In the genomic region with DNA sequence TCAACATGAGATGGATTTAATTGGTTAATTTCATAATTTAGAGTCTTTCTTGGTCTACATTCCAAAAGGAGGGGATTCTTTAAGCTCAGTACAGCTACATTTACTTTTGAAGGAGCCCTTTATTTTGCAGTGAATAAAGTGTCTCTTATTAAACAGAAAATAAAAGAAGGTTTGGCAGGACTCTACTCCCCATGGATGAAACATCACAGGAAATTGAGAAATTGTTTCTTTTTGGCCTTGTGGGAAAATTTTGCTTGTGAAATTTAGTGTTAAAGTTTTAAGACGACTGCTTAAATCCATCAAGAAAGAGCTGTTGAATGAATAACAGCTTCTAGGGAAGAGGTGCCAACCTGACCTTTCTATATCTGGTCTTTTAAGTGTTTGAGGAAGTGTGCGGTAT, we compare ENCODE assay signal across 23 cellular contexts.
DNase-seq lines count a peak whose midpoint lies in the region; ATAC-seq and TF ChIP-seq lines count a peak whose summit lies in the region.
"Had no signal": no experiment of that assay in that cellular context is flagged by ENCODE, and none has a peak within 500 bp of the region (broad histone marks: within the 10 kb centered on the region; RNA-seq: fewer than 3 reads in every experiment).

No MANE protein-coding gene starts in this region.

- ATAC-seq in heart right ventricle (peak in 6 of 8 donors; percentile 25 to 63 (median 34)), HG03025 (IDR thresholded peaks at IDR 0.05; ENCODE audit: low FRiP score, unreplicated experiment) (no peak), left lobe of liver (no peak), GM19328 (IDR thresholded peaks at IDR 0.05; ENCODE audit: unreplicated experiment) (no peak)
- ATAC-seq: activated T-cell treated with anti-CD3 and anti-CD28 coated beads, Interleukin-2, amount 50 U/mL, for 72 hours; natural killer cell treated with Interleukin-12 subunit alpha and Interleukin-12 subunit beta and Interleukin-15 and Interleukin-18, amount 100 ng/mL, for 72 hours; T-cell had no signal

- H3K27ac Mint-ChIP-seq in chondrocyte (ENCODE audit: unreplicated experiment), result peak overlapping the region; percentile 52
- H3K27ac Mint-ChIP-seq: activated naive CD4-positive, alpha-beta T cell treated with anti-CD3 and anti-CD28 coated beads, Interleukin-2, amount 10 ng/mL, durations not matched to agents 7 days and 5 days; activated T-cell treated with anti-CD3 and anti-CD28 coated beads, Interleukin-2, amount 50 U/mL, for 72 hours; mesothelial cell of epicardium; natural killer cell treated with Interleukin-12 subunit alpha and Interleukin-12 subunit beta and Interleukin-15 and Interleukin-18, amount 100 ng/mL, for 72 hours; T-cell had no signal

- H3K27me3 Mint-ChIP-seq in chondrocyte (ENCODE audit: low read depth), result no peaks in the 10 kb centered on the region
- H3K27me3 Mint-ChIP-seq: activated naive CD4-positive, alpha-beta T cell treated with anti-CD3 and anti-CD28 coated beads, Interleukin-2, amount 10 ng/mL, durations not matched to agents 7 days and 5 days had no signal

- H3K27ac ChIP-seq in heart right ventricle (peak overlapping the region in 7 of 10 donors; percentile 19 to 63 (median 51)), skeletal muscle tissue (ENCODE audit: low read depth, low read length) (peak overlapping the region; percentile 46)
- H3K27ac ChIP-seq: pancreas had no signal

- WGBS in heart right ventricle, 2 donors, result 65 to 70% methylated on average over 2 of the region's 2 CpGs

- no peaks in the 10 kb centered on the region for H3K9me3 Mint-ChIP-seq in chondrocyte (ENCODE audit: low read depth)
- H3K9me3 Mint-ChIP-seq: activated naive CD4-positive, alpha-beta T cell treated with anti-CD3 and anti-CD28 coated beads, Interleukin-2, amount 10 ng/mL, durations not matched to agents 7 days and 5 days; mesothelial cell of epicardium; natural killer cell treated with Interleukin-12 subunit alpha and Interleukin-12 subunit beta and Interleukin-15 and Interleukin-18, amount 100 ng/mL, for 72 hours had no signal

- H3K27me3 ChIP-seq in heart right ventricle, result no peaks in the 10 kb centered on the region
- H3K27me3 ChIP-seq in skeletal muscle tissue (ENCODE audit: control insufficient read depth in 3 of 3, insufficient read depth in 3 of 3, low read length in 3 of 3), result no peaks in the 10 kb centered on the region
- H3K27me3 ChIP-seq: pancreas had no signal

- TF ChIP-seq CTCF in AG10803 (conservative IDR thresholded peaks at IDR 0.05; ENCODE audit: low read length) (no peak), chondrocyte (IDR thresholded peaks at IDR 0.05) (no peak), heart right ventricle (IDR thresholded peaks at IDR 0.05) (no peak)

- peaks cover 92% of the 10 kb centered on the region for H3K4me1 Mint-ChIP-seq in chondrocyte (ENCODE audit: low read depth)
- H3K4me1 Mint-ChIP-seq: activated naive CD4-positive, alpha-beta T cell treated with anti-CD3 and anti-CD28 coated beads, Interleukin-2, amount 10 ng/mL, durations not matched to agents 7 days and 5 days; T-cell had no signal

- H3K4me1 ChIP-seq in heart right ventricle (peaks cover 3 to 65% (median 25%) of the 10 kb centered on the region in 9 donors), skeletal muscle tissue (ENCODE audit: control insufficient read depth in 3 of 3, insufficient read depth in 3 of 3, low read length in 3 of 3) (peaks cover 6 to 16% (median 12%) of the 10 kb centered on the region in 3 donors)
- H3K4me1 ChIP-seq: pancreas had no signal

- no peak overlapping the region for H3K4me3 Mint-ChIP-seq in chondrocyte (ENCODE audit: unreplicated experiment)
- H3K4me3 Mint-ChIP-seq: activated naive CD4-positive, alpha-beta T cell treated with anti-CD3 and anti-CD28 coated beads, Interleukin-2, amount 10 ng/mL, durations not matched to agents 7 days and 5 days; activated T-cell treated with anti-CD3 and anti-CD28 coated beads, Interleukin-2, amount 50 U/mL, for 72 hours; mesothelial cell of epicardium; natural killer cell treated with Interleukin-12 subunit alpha and Interleukin-12 subunit beta and Interleukin-15 and Interleukin-18, amount 100 ng/mL, for 72 hours; T-cell had no signal

- intact Hi-C loops in heart right ventricle (cut with DNase I), result loop anchor here in 1 of 10 donors (10.0 kb wide), 1 partner anchor 88 kb away; no protein-coding TSS in a partner anchor

- no peak overlapping the region for H3K4me3 ChIP-seq in AG10803 (ENCODE audit: low read length)
- no peak overlapping the region for H3K4me3 ChIP-seq in heart right ventricle
- H3K4me3 ChIP-seq in skeletal muscle tissue (ENCODE audit: low read length in 3 of 3), result no peak overlapping the region
- H3K4me3 ChIP-seq: HAP-1, pancreas had no signal

- peak; percentile 49 for DNase-seq in AG10803 (ENCODE audit: low read depth)
- no peak for DNase-seq in chondrocyte (ENCODE audit: low spot score)
- DNase-seq in heart right ventricle, result no peak
- DNase-seq in SKM-1 treated with dmso at 0.1 percent for 144 hours (lab: John Stamatoyannopoulos, UW; ENCODE audit: unreplicated experiment), result no peak
- DNase-seq in left lobe of liver (ENCODE audit: low spot score), result no peak
- DNase-seq: activated naive CD4-positive, alpha-beta T cell treated with anti-CD3 and anti-CD28 coated beads, Interleukin-2, amount 10 ng/mL, durations not matched to agents 7 days and 5 days; activated T-cell treated with anti-CD3 and anti-CD28 coated beads, Interleukin-2, amount 50 U/mL, for 72 hours; C1 segment of cervical spinal cord; effector CD8-positive, alpha-beta T cell; EL; left cardiac atrium; NCI-H1417 treated with DMSO at 0.1 percent for 48 hours; NCI-H2107; NCI-H510A; NK-92 treated with Interleukin-12 subunit alpha and Interleukin-12 subunit beta, amount 100 ng/mL, for 24 hours; pancreas; T-cell had no signal

- H3K36me3 ChIP-seq in heart right ventricle (no peaks in the 10 kb centered on the region), skeletal muscle tissue (ENCODE audit: control insufficient read depth in 3 of 3, insufficient read depth in 3 of 3, low read length in 3 of 3) (no peaks in the 10 kb centered on the region)
- H3K36me3 ChIP-seq: HAP-1, pancreas had no signal

- H3K9ac ChIP-seq in skeletal muscle tissue (ENCODE audit: low read depth in 1 of 3, low read length in 3 of 3), result no peak overlapping the region

- H3K9me3 ChIP-seq in heart right ventricle (no peaks in the 10 kb centered on the region), skeletal muscle tissue (ENCODE audit: control insufficient read depth in 3 of 3, low read length in 3 of 3) (no peaks in the 10 kb centered on the region)
- H3K9me3 ChIP-seq: HAP-1, pancreas had no signal

- no peaks in the 10 kb centered on the region for H3K36me3 Mint-ChIP-seq in chondrocyte (ENCODE audit: low read depth)
- H3K36me3 Mint-ChIP-seq: activated naive CD4-positive, alpha-beta T cell treated with anti-CD3 and anti-CD28 coated beads, Interleukin-2, amount 10 ng/mL, durations not matched to agents 7 days and 5 days; mesothelial cell of epicardium; natural killer cell treated with Interleukin-12 subunit alpha and Interleukin-12 subunit beta and Interleukin-15 and Interleukin-18, amount 100 ng/mL, for 72 hours; T-cell had no signal

Comparison
In these comparisons a context has a peak if more than half of its experiments do, and no peak if none do; other contexts are left out.
1. ATAC-seq: peak in heart right ventricle (6 of 8); none in HG03025 (single experiment), left lobe of liver (single experiment) and GM19328 (single experiment).